Comparison of ENCODE assay signal across 7 cellular contexts in the genomic region with DNA sequence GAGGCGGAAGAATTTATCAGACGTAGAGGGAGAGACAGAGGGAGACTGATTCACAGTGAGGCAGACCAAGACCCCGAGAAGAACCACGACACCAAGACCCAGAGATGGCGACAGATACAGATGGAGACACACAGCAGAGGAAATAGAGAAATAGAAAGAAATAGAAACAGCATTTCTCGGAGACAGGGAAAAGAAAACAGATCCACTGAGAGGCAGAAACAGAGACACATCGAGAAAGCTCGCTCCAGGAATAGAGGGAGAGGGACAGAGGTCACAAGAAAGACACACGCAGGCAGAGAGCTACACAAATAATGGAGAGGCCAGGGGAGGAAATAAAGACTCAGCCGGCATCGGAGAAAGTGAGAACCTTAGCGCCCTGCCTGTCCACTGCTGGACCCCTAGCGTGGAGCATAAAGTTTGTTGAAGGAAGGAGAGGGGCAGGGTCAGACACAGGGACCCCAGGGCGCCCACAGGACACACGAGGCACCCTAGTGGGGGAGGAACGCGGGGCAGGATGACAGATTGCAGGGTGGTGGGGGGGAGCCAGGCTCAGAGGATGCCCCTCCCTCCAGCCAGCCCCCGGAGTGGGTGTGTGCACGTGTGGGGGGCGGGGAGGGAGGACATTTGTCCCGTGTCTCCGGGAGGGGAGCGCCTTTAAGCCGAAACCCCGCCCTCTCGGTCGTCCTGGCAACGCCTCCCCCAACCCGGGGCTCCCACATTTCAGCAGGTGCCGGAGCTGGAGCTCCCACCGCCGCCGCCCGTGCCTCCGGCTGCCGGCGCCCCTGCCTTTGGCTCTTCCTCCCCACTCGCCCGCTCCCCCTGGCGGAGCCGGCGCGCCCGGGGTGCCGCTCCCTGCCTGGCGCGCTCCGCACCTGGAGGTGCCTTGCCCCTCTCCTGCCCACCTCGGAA. TPM values are rescaled to one million over a fixed set of nuclear protein-coding genes. Genes with fewer than 3 reads are reported as not detected.
DNase-seq lines count a peak whose midpoint lies in the region; ATAC-seq and TF ChIP-seq lines count a peak whose summit lies in the region.

A gene (plus strand): TSS at position 716 of the 909 bp plus-strand sequence. CDS start 298 bp downstream, outside the sequence.

- H3K79me2 ChIP-seq in HCT116 (ENCODE audit: insufficient read depth, low read length), result no peaks in the 10 kb centered on the region

- peak within 1 kb of the TSS; percentile 40 to 52 for H3K4me3 ChIP-seq in HCT116 (replicated peaks in 1 of 2; ENCODE audit: low read depth in 1 of 2, low read length in 2 of 2)
- H3K4me3 ChIP-seq in SJCRH30, result peak within 1 kb of the TSS; percentile 17
- H3K4me3 ChIP-seq in iPS-18c (ENCODE audit: insufficient read depth, low read depth, low read length), result peak within 1 kb of the TSS; percentile 52

- POLR2A ChIA-PET in HCT116 (lab: Charles Lee), result interaction anchor here (1.7 to 2.8 kb wide), 2 partner anchors 14 to 98 kb away, joined by 6 to 11 read pairs; a partner anchor contains a TSS

- peak within 1 kb of the TSS; percentile 89 for H3K4me2 ChIP-seq in HCT116 (ENCODE audit: low read length)

- no TSS peak for BruUV-seq in HCT116 (replicated peaks; lab: Mats Ljungman, UMichigan)

- no peaks in the 10 kb centered on the region for H3K27me3 ChIP-seq in HCT116 (ENCODE audit: insufficient read depth, low read length)
- H3K27me3 ChIP-seq in SJCRH30, result peaks cover 10% of the 10 kb centered on the region

- H3K9ac ChIP-seq in HCT116 (ENCODE audit: low read length), result peak within 1 kb of the TSS; percentile 49

- CTCF ChIA-PET in HCT116 (lab: Charles Lee), result no interaction called here

- no peaks in the 10 kb centered on the region for H3K9me3 ChIP-seq in HCT116 (ENCODE audit: control insufficient read depth in 1 of 2, insufficient read depth in 1 of 2, low read depth in 1 of 2, low read length in 2 of 2)
- no peaks in the 10 kb centered on the region for H3K9me3 ChIP-seq in SJCRH30 (replicated peaks)
- no peaks in the 10 kb centered on the region for H3K9me3 ChIP-seq in iPS-18c (ENCODE audit: control insufficient read depth, insufficient read depth, low read length)

- no peak for DNase-seq in HCT116 (ENCODE audit: low read depth, low spot score)
- peak; percentile 76 to 78 for DNase-seq in SJCRH30
- peak in 48 of 58 donors; percentile 9 to 82 (median 41) for DNase-seq in anterior cingulate cortex (lab: John Stamatoyannopoulos, UW)
- DNase-seq in stimulated activated CD4-positive, alpha-beta T cell treated with anti-CD3 and anti-CD28 coated beads, Interleukin-15, amount 100 ng/mL, for 24 hours, result peak; percentile 61

- peaks cover 21 to 37% of the 10 kb centered on the region in 2 experiments for H3K4me1 ChIP-seq in HCT116 (ENCODE audit: control insufficient read depth in 1 of 2, insufficient read depth in 2 of 2, low read length in 2 of 2)
- H3K4me1 ChIP-seq in SJCRH30, result peaks cover 8% of the 10 kb centered on the region; the same call in 1 of the 2 replicates

- peak within 1 kb of the TSS; percentile 24 for H2AFZ ChIP-seq in HCT116 (ENCODE audit: low read depth, low read length, poor library complexity, severe bottlenecking)

- peak in 2 of 3 experiments; percentile 40 to 56; a peak in 4 of 6 replicates for TF ChIP-seq CTCF in HCT116 (IDR thresholded peaks at IDR 0.05 in 2 of 3, conservative IDR thresholded peaks at IDR 0.05 in 1 of 3; ENCODE audit: borderline replicate concordance in 1 of 3, insufficient read depth in 1 of 3, low read depth in 2 of 3, low read length in 2 of 3)

- no peaks in the 10 kb centered on the region for H4K20me1 ChIP-seq in HCT116 (ENCODE audit: insufficient read depth)

- peak; percentile 61 for ATAC-seq in HCT116
- ATAC-seq in HG03095 (IDR thresholded peaks at IDR 0.05; ENCODE audit: unreplicated experiment), result no peak
- no peak for ATAC-seq in GM19467 (IDR thresholded peaks at IDR 0.05; ENCODE audit: unreplicated experiment)

- H3K27ac ChIP-seq in HCT116 (ENCODE audit: low read depth, low read length) (peak within 1 kb of the TSS; percentile 32; the same call in 1 of the 2 replicates), SJCRH30 (no peak within 1 kb of the TSS)

- H3K36me3 ChIP-seq in HCT116 (ENCODE audit: control insufficient read depth in 1 of 2, insufficient read depth in 2 of 2, low read length in 2 of 2) (no peaks in the 10 kb centered on the region; a peak in 1 of 4 replicates), SJCRH30 (no peaks in the 10 kb centered on the region)

- intact Hi-C loops in HCT116 (cut with micrococcal nuclease), result loop anchor here (1.0 kb wide), 1 partner anchor 28 kb away; no protein-coding TSS in a partner anchor

- RAD21 ChIA-PET in HCT116 (lab: Charles Lee; ENCODE audit: low non-redundant PET in 1 of 2, low total read pairs in 2 of 2, uncharacterized antibody in 2 of 2, unreplicated experiment in 2 of 2), result no interaction called here

- H3K9me2 ChIP-seq in HCT116 (ENCODE audit: insufficient read depth), result no peaks in the 10 kb centered on the region

- TF ChIP-seq RAD21 in HCT116 (IDR thresholded peaks at IDR 0.05; ENCODE audit: low read depth), result peak; percentile 29; the same call in 1 of the 2 replicates

- TF ChIP-seq POLR2A in HCT116 (IDR thresholded peaks at IDR 0.05; ENCODE audit: borderline replicate concordance, extremely low read depth, insufficient read depth, insufficient read length), result no peak

TF ChIP-seq in HCT116, 20 proteins besides CTCF, POLR2A, EP300 and RAD21:
- TF ChIP-seq POLR2AphosphoS5 (IDR thresholded peaks at IDR 0.05; ENCODE audit: low read depth, low read length) (0 out of 2 replicates have a peak, but pooled peaks have one; percentile 51), ELF1 (IDR thresholded peaks at IDR 0.05; ENCODE audit: borderline replicate concordance, low read depth) (no peak), TCF7L2 (IDR thresholded peaks at IDR 0.05; ENCODE audit: borderline replicate concordance, extremely low read depth, insufficient read depth, insufficient read length) (no peak)

RNA-seq across cellular contexts. Expression of the gene that starts here (rescaled TPM):
- 2.8 TPM for total RNA-seq in HCT116 (2021; ENCODE audit: unreplicated experiment)
- polyA plus RNA-seq in HCT116 (2012), result 1.8 and 2.3 TPM in 2 replicates
- 0.06 TPM in 1 of 2 replicates, not detected in the other for total RNA-seq in SJCRH30 (2014; rRNA removed; shearing (Covaris generic))

Comparison
In these comparisons a context has a peak if more than half of its experiments do, and no peak if none do; other contexts are left out.
1. Peak in DNase-seq and H3K4me3 ChIP-seq in SJCRH30; RNA of the gene not detected or under 1 TPM.